11 cellular contexts compared by ENCODE assay signal in the genomic region with DNA sequence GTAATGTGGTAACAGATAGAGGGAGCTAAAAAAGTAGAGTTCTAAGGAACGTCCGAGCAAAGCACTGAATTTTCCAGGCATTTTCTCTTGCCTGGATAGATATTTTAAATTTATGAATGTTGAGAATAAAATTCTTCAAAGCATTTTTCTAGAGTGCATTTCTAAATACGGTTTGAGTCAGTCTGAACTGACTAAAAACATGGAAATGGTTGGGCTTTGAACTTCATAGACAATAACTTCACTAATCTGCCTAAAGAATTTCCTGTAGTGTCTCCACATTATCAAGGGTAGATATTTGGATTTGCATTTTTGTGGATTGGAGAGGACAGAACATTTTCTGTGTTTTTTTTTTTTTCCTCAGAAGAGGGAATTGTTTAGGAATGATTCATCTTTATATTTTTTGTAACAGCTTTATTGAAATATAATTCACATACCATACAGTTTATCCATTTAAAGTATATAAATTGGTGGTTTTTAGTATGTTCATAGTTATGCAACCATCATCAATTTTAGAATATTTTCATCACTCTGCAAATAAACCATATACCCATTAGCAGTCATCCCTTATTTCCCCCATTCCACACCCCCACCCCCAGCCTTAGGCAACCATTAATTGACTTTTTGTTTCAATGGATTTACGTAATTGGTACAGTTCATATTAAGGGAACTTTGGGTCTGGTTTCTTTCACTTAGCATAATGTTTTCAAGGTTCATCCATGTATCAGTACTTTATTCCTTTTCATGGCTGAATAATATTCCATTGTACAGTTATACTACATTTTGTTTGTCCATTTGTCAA. TPM values are rescaled to one million over a fixed set of nuclear protein-coding genes. Genes with fewer than 3 reads are reported as not detected.
A peak's percentile ranks its signal among the peaks of the same experiment; 100 is the strongest.
DNase-seq lines count a peak whose midpoint lies in the region; ATAC-seq, FAIRE-seq and TF ChIP-seq lines count a peak whose summit lies in the region.
"Had no signal": no experiment of that assay in that cellular context is flagged by ENCODE, and none has a peak within 500 bp of the region (broad histone marks: within the 10 kb centered on the region; RNA-seq: fewer than 3 reads in every experiment).

No MANE protein-coding gene starts in this region.

- H3K27ac Mint-ChIP-seq in chondrocyte (ENCODE audit: unreplicated experiment), result peak overlapping the region; percentile 96
- peak overlapping the region; percentile 92 for H3K27ac Mint-ChIP-seq in mesothelial cell of epicardium
- no peak overlapping the region for H3K27ac Mint-ChIP-seq in Caco-2 (ENCODE audit: unreplicated experiment)

- DNase-seq in chondrocyte (ENCODE audit: low spot score) (no peak), mesothelial cell of epicardium (ENCODE audit: low spot score in 2 of 2, unreplicated experiment in 2 of 2) (no peak), D721Med (ENCODE audit: insufficient read length, low spot score) (no peak), activated gamma-delta T cell treated with Interleukin-2 at 50 U/mL for 16 hours (no peak), Caco-2 (no peak)
- DNase-seq: activated T-cell treated with anti-CD3 and anti-CD28 coated beads, Interleukin-2, amount 50 U/mL, for 48 hours; hypothalamus; SHP77 had no signal

- H3K9me3 ChIP-seq in HUES48 (ENCODE audit: control insufficient read depth, insufficient read depth, low read length) (no peaks in the 10 kb centered on the region), Caco-2 (no peaks in the 10 kb centered on the region)

- H3K27me3 ChIP-seq in ACC112 (ENCODE audit: insufficient read depth, low read length) (no peaks in the 10 kb centered on the region), HUES48 (ENCODE audit: control insufficient read depth, insufficient read depth, low read length) (no peaks in the 10 kb centered on the region), Caco-2 (replicated peaks; ENCODE audit: control insufficient read depth, insufficient read depth, low read length) (no peaks in the 10 kb centered on the region)

- peak overlapping the region; percentile 75 for H2AFZ ChIP-seq in ACC112 (ENCODE audit: low read length, unreplicated experiment)

- TF ChIP-seq CTCF in chondrocyte (IDR thresholded peaks at IDR 0.05), result peak; percentile 68
- no peak for TF ChIP-seq CTCF in mesothelial cell of epicardium (IDR thresholded peaks at IDR 0.05; ENCODE audit: unreplicated experiment)
- TF ChIP-seq CTCF in D721Med (IDR thresholded peaks at IDR 0.05; ENCODE audit: insufficient read depth, missing control alignments), result no peak
- no peak for TF ChIP-seq CTCF in Caco-2 (IDR thresholded peaks at IDR 0.05; ENCODE audit: insufficient read depth in 1 of 2, low read depth in 1 of 2, low read length in 1 of 2, severe bottlenecking in 1 of 2, unreplicated experiment in 1 of 2)

- POLR2A ChIA-PET in Caco-2 (lab: Charles Lee), result interaction anchor here (0.6 kb wide), 1 partner anchor 69 kb away, joined by 3 read pairs; no protein-coding TSS in a partner anchor

- H3K9me3 Mint-ChIP-seq in chondrocyte (ENCODE audit: low read depth) (peaks cover 4% of the 10 kb centered on the region), mesothelial cell of epicardium (peaks cover 3% of the 10 kb centered on the region), Caco-2 (ENCODE audit: unreplicated experiment) (no peaks in the 10 kb centered on the region)

- H3K27ac ChIP-seq in ACC112 (ENCODE audit: low read depth, low read length), result peak overlapping the region; percentile 86
- H3K27ac ChIP-seq in HUES48 (ENCODE audit: low read depth, low read length), result peak overlapping the region; percentile 20

- H3K4me1 Mint-ChIP-seq in chondrocyte (ENCODE audit: low read depth) (peaks cover 58% of the 10 kb centered on the region), mesothelial cell of epicardium (peaks cover 30% of the 10 kb centered on the region), Caco-2 (ENCODE audit: low read depth, unreplicated experiment) (peaks cover 27% of the 10 kb centered on the region)

- FAIRE-seq in D721Med (lab: Jason Lieb, UNC), result no peak

- H3K4me3 Mint-ChIP-seq in chondrocyte (ENCODE audit: unreplicated experiment) (peak overlapping the region; percentile 54), mesothelial cell of epicardium (no peak overlapping the region), Caco-2 (ENCODE audit: unreplicated experiment) (no peak overlapping the region)

- CTCF ChIA-PET in Caco-2 (lab: Charles Lee), result no interaction called here

- peaks cover 1% of the 10 kb centered on the region for H3K36me3 Mint-ChIP-seq in chondrocyte (ENCODE audit: low read depth)
- H3K36me3 Mint-ChIP-seq in mesothelial cell of epicardium, result peaks cover 17% of the 10 kb centered on the region
- H3K36me3 Mint-ChIP-seq in Caco-2 (ENCODE audit: insufficient read depth, unreplicated experiment), result peaks cover 6% of the 10 kb centered on the region

- ATAC-seq in HG02840 (IDR thresholded peaks at IDR 0.05; ENCODE audit: low FRiP score, unreplicated experiment), result no peak

- intact Hi-C loops in Caco-2 (cut with micrococcal nuclease; ENCODE audit: unreplicated experiment), result no loop called here

- H3K79me2 ChIP-seq in ACC112 (ENCODE audit: control insufficient read depth, insufficient read depth, low read length, unreplicated experiment), result peaks cover 19% of the 10 kb centered on the region

- H3K27me3 Mint-ChIP-seq in chondrocyte (ENCODE audit: low read depth), result no peaks in the 10 kb centered on the region
- H3K27me3 Mint-ChIP-seq in mesothelial cell of epicardium (ENCODE audit: low read depth), result no peaks in the 10 kb centered on the region
- no peaks in the 10 kb centered on the region for H3K27me3 Mint-ChIP-seq in Caco-2 (ENCODE audit: insufficient read depth, unreplicated experiment)

- BruUV-seq in Caco-2 (replicated peaks; lab: Mats Ljungman, UMichigan), result no TSS peak

- H3K4me3 ChIP-seq in ACC112 (ENCODE audit: low read depth, low read length) (peak overlapping the region; percentile 71), HUES48 (ENCODE audit: low read depth, low read length) (no peak overlapping the region), Caco-2 (ENCODE audit: low read depth, low read length) (no peak overlapping the region)

- no peak overlapping the region for H3K9ac ChIP-seq in HUES48 (ENCODE audit: low read depth, low read length)

- H3K4me1 ChIP-seq in ACC112 (ENCODE audit: control insufficient read depth, insufficient read depth, low read length, unreplicated experiment) (peaks cover 14% of the 10 kb centered on the region), HUES48 (ENCODE audit: control insufficient read depth, insufficient read depth, low read length) (peaks cover 4% of the 10 kb centered on the region), Caco-2 (peaks cover 21% of the 10 kb centered on the region)

- no peaks in the 10 kb centered on the region for H3K36me3 ChIP-seq in ACC112 (ENCODE audit: insufficient read depth, low read length)
- H3K36me3 ChIP-seq in HUES48 (ENCODE audit: control insufficient read depth, insufficient read depth, low read length), result 0 out of 2 replicates have a peak, but pooled peaks cover 2% of the 10 kb centered on the region
- no peaks in the 10 kb centered on the region for H3K36me3 ChIP-seq in Caco-2 (ENCODE audit: control insufficient read depth, insufficient read depth, low read length)

RNA-seq across cellular contexts. Expression of gene GARRE1, which starts 20.7 kb away (rescaled TPM):
- 23.3 to 35.4 TPM (median 24.4 TPM) in 3 replicates for total RNA-seq in chondrocyte
- 50.3 to 52.4 TPM (median 50.5 TPM) in 3 replicates for total RNA-seq in mesothelial cell of epicardium
- total RNA-seq in Caco-2 (2022), result 20.2 and 20.7 TPM in 2 replicates
